8 cellular contexts compared by ENCODE assay signal in the genomic region with DNA sequence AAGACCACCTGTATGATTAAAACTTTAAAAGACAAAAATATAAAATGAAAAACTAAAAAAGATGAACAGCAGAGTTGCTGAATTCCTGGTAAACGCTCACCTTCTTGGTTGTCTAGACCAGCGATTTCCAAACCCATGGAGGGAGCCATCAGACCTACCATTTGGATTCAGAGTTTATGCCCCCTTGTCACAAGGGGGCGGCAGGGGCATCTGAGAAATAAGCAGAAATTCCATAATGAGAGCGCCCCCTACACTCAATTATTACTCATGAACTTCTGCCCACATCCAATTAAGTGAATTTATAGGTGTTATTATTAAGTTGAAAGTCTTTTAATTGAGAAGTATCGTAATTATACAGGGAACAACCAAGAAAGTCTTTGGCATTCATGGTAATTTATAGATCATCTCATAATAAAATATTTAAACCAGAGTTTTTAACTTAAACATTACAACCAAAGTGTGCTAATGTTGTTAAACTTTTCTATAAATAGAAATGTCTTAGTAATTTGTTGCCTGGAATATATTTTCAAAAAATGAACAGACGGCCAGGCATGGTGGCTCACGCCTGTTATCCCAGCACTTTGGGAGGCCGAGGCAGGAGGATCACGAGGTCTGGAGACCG. TPM values are rescaled to one million over a fixed set of nuclear protein-coding genes. Genes with fewer than 3 reads are reported as not detected.
A peak's percentile ranks its signal among the peaks of the same experiment; 100 is the strongest.
DNase-seq lines count a peak whose midpoint lies in the region; ATAC-seq, FAIRE-seq and TF ChIP-seq lines count a peak whose summit lies in the region.

No MANE protein-coding gene starts in this region.

- H3K9me3 ChIP-seq in pancreas, result peaks cover 0 to 3% (median 0%) of the 10 kb centered on the region in 4 donors

- no peaks in the 10 kb centered on the region for H3K36me3 ChIP-seq in pancreas

- peak in 2 of 4 donors; percentile 47 to 80 for ATAC-seq in pancreas

- WGBS in pancreas, 2 donors, result 61 to 69% methylated on average over 10 of the region's 10 CpGs

- peaks cover under 1% of the 10 kb centered on the region for H3K4me1 Mint-ChIP-seq in activated CD4-positive, alpha-beta memory T cell treated with anti-CD3 and anti-CD28 coated beads for 36 hours (ENCODE audit: low read depth)

- H3K9me3 Mint-ChIP-seq in activated CD4-positive, alpha-beta memory T cell treated with anti-CD3 and anti-CD28 coated beads for 36 hours, result peaks cover 4% of the 10 kb centered on the region

- intact Hi-C loops in activated CD4-positive, alpha-beta memory T cell treated with anti-CD3 and anti-CD28 coated beads for 36 hours (cut with micrococcal nuclease), result loop anchor here (1.0 to 2.0 kb wide), 3 partner anchors 215 to 405 kb away; partner anchors contain the start of gene SPIN1
- intact Hi-C loops in pancreas (cut with DNase I), result no loop called here

- peaks cover 11% of the 10 kb centered on the region for H3K27me3 Mint-ChIP-seq in activated CD4-positive, alpha-beta memory T cell treated with anti-CD3 and anti-CD28 coated beads for 36 hours

- FAIRE-seq in pancreas (lab: Jason Lieb, UNC), result no peak

- no peak overlapping the region for H3K4me3 Mint-ChIP-seq in activated CD4-positive, alpha-beta memory T cell treated with anti-CD3 and anti-CD28 coated beads for 36 hours

- DNase-seq in activated gamma-delta T cell treated with Interleukin-2 at 50 U/mL for 16 hours, result peak; percentile 48
- no peak for DNase-seq in activated gamma-delta T cell (lab: John Stamatoyannopoulos, UW)
- peak; percentile 8 for DNase-seq in NCI-H524 treated with DMSO at 0.1 percent for 48 hours (lab: John Stamatoyannopoulos, UW)
- peak; percentile 58 for DNase-seq in activated CD4-positive, alpha-beta memory T cell treated with anti-CD3 and anti-CD28 coated beads for 36 hours
- DNase-seq in epithelial cell of proximal tubule (ENCODE audit: low read depth), result peak; percentile 48
- DNase-seq in pancreas, result peak in 1 of 6 donors; percentile 41
- no peak for DNase-seq in NCI-H187 treated with DMSO at 0.1 percent for 48 hours (lab: John Stamatoyannopoulos, UW)
- DNase-seq in retina, result no peak

- H3K27ac Mint-ChIP-seq in activated CD4-positive, alpha-beta memory T cell treated with anti-CD3 and anti-CD28 coated beads for 36 hours, result no peak overlapping the region

- H3K36me3 Mint-ChIP-seq in activated CD4-positive, alpha-beta memory T cell treated with anti-CD3 and anti-CD28 coated beads for 36 hours, result no peaks in the 10 kb centered on the region

- no peak overlapping the region for H3K4me3 ChIP-seq in epithelial cell of proximal tubule (ENCODE audit: low read depth, low read length)
- H3K4me3 ChIP-seq in pancreas, result no peak overlapping the region

- TF ChIP-seq CTCF in epithelial cell of proximal tubule (conservative IDR thresholded peaks at IDR 0.05; ENCODE audit: low read depth, low read length) (peak; percentile 99), pancreas (IDR thresholded peaks at IDR 0.05) (peak in 3 of 4 donors; percentile 7 to 34 (median 31))

- no peaks in the 10 kb centered on the region for H3K4me1 ChIP-seq in pancreas

- POLR2A ChIA-PET in activated CD4-positive, alpha-beta memory T cell treated with anti-CD3 and anti-CD28 coated beads for 36 hours (lab: Charles Lee), result no interaction called here

- no peaks in the 10 kb centered on the region for H3K27me3 ChIP-seq in pancreas

- no peak overlapping the region for H3K27ac ChIP-seq in pancreas

- CTCF ChIA-PET in activated CD4-positive, alpha-beta memory T cell treated with anti-CD3 and anti-CD28 coated beads for 36 hours (lab: Charles Lee), result interaction anchor here (1.0 to 1.6 kb wide), 3 partner anchors 65 to 405 kb away, joined by 3 read pairs; no protein-coding TSS in a partner anchor

RNA-seq across cellular contexts. Expression of gene SPATA31C2, which starts 35.2 kb away (rescaled TPM):
- total RNA-seq in activated CD4-positive, alpha-beta memory T cell treated with anti-CD3 and anti-CD28 coated beads for 36 hours, result not detected
- total RNA-seq in epithelial cell of proximal tubule (not detected in 2 replicates), pancreas (not detected)
- polyA plus RNA-seq in pancreas, result not detected

Comparison
In these comparisons a context has a peak if more than half of its experiments do, and no peak if none do; other contexts are left out.
1. DNase-seq: peak in activated gamma-delta T cell treated with Interleukin-2 at 50 U/mL for 16 hours (single experiment), NCI-H524 treated with DMSO at 0.1 percent for 48 hours (single experiment), activated CD4-positive, alpha-beta memory T cell treated with anti-CD3 and anti-CD28 coated beads for 36 hours (single experiment) and epithelial cell of proximal tubule (single experiment); none in activated gamma-delta T cell (single experiment), NCI-H187 treated with DMSO at 0.1 percent for 48 hours (single experiment) and retina (single experiment).